ENCODE assay signal across 8 cellular contexts in the genomic region with DNA sequence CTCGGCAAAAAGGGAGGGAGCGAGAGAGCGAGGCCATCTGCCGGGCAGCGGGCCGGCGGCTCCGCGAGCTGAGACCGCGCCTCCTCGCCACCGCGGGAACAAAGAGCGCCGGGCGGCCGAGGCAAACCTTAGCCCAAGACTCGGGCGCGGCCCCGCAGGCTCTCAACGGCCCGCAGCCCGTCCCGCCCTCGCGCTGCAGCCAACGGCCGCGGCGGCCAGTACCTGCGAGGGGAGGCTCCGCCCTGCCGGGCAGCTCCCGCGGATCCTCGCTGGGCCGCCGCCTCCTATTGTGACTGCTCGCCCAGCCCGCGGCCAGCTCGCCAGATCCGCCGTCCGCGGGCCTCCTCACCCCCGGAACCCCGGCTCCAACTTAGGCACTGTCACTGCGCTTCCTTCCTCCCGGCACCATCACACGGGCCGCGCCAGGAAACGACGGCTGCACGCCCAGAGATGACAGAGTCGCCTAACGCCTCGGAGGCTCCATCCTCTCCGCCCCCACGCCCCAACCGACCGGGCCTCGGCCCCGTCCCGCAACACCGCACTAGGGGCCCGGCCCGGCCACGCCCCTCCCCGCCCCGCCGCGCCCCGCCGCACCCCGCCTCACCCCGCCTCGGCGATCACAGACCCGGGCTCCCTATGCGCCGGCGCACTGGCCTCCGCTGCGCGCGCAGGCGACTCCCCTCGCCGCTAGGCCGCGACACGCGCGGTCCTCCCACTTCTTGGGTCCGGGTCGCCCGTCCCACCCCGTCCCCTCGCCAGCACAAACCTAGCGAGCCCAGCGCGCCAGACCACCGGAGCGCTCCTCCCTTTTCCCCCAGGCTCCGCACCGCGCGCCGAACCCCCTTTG. TPM values are rescaled to one million over a fixed set of nuclear protein-coding genes. Genes with fewer than 3 reads are reported as not detected.
DNase-seq lines count a peak whose midpoint lies in the region; ATAC-seq, FAIRE-seq and TF ChIP-seq lines count a peak whose summit lies in the region.

No MANE protein-coding gene starts in this region.

- H3K27me3 Mint-ChIP-seq in activated CD4-positive, alpha-beta T cell treated with anti-CD3 and anti-CD28 coated beads, Interleukin-2, amount 10 ng/mL, durations not matched to agents 24 days and 14 days: no peaks in the 10 kb centered on the region

- DNase-seq in BE2C: peak; percentile 93
- peak; percentile 81 for DNase-seq in GM19239 (ENCODE audit: insufficient read length, low spot score)
- peak; percentile 70 to 86 for DNase-seq in NCI-H524 (lab: John Stamatoyannopoulos, UW)
- DNase-seq in activated CD4-positive, alpha-beta T cell treated with anti-CD3 and anti-CD28 coated beads, Interleukin-2, amount 10 ng/mL, durations not matched to agents 24 days and 14 days: peak; percentile 96
- peak; percentile 93 for DNase-seq in coronary artery (ENCODE audit: low spot score)
- peak; percentile 90 to 96 for DNase-seq in left lung
- DNase-seq in stimulated activated CD4-positive, alpha-beta T cell treated with anti-CD3 and anti-CD28 coated beads, Interleukin-2, amount 100 ng/mL, for 4 hours (ENCODE audit: low read depth): peak; percentile 82

- H3K4me3 ChIP-seq in BE2C (ENCODE audit: low read depth, low read length): peak overlapping the region; percentile 71
- H3K4me3 ChIP-seq in coronary artery: peak overlapping the region; percentile 89
- peak overlapping the region; percentile 78 to 94 for H3K4me3 ChIP-seq in left lung

- H3K27ac ChIP-seq in coronary artery (peak overlapping the region; percentile 79 to 96), left lung (peak overlapping the region; percentile 93 to 97)

- no peaks in the 10 kb centered on the region; the same call in 1 of the 2 replicates for H3K36me3 ChIP-seq in BE2C
- no peaks in the 10 kb centered on the region for H3K36me3 ChIP-seq in left lung

- H3K9me3 Mint-ChIP-seq in activated CD4-positive, alpha-beta T cell treated with anti-CD3 and anti-CD28 coated beads, Interleukin-2, amount 10 ng/mL, durations not matched to agents 24 days and 14 days: peaks cover 4% of the 10 kb centered on the region

- peak overlapping the region; percentile 93 for H3K4me3 Mint-ChIP-seq in activated CD4-positive, alpha-beta T cell treated with anti-CD3 and anti-CD28 coated beads, Interleukin-2, amount 10 ng/mL, durations not matched to agents 24 days and 14 days

- H3K9me3 ChIP-seq in BE2C (no peaks in the 10 kb centered on the region), left lung (no peaks in the 10 kb centered on the region)

- TF ChIP-seq CTCF in BE2C (IDR thresholded peaks at IDR 0.05; ENCODE audit: low read depth, low read length) (no peak), coronary artery (IDR thresholded peaks at IDR 0.05) (no peak), left lung (IDR thresholded peaks at IDR 0.05) (no peak)

- peaks cover 4% of the 10 kb centered on the region for H3K4me1 ChIP-seq in BE2C
- H3K4me1 ChIP-seq in left lung: peaks cover 19 to 42% of the 10 kb centered on the region in 2 donors

- peak; percentile 91 for FAIRE-seq in GM19239 (lab: Jason Lieb, UNC)

- H3K27me3 ChIP-seq in BE2C (no peaks in the 10 kb centered on the region), left lung (no peaks in the 10 kb centered on the region)

- peaks cover 19% of the 10 kb centered on the region for H3K36me3 Mint-ChIP-seq in activated CD4-positive, alpha-beta T cell treated with anti-CD3 and anti-CD28 coated beads, Interleukin-2, amount 10 ng/mL, durations not matched to agents 24 days and 14 days (ENCODE audit: low read depth)

- intact Hi-C loops in activated CD4-positive, alpha-beta T cell treated with anti-CD3 and anti-CD28 coated beads, Interleukin-2, amount 10 ng/mL, durations not matched to agents 24 days and 14 days (cut with micrococcal nuclease): loop anchor here (1.0 to 10.0 kb wide), 6 partner anchors 58 to 586 kb away; partner anchors contain the start of genes GLIPR2, GNE, HINT2 and MELK
- intact Hi-C loops in left lung (cut with DNase I): no loop called here

- peaks cover 32% of the 10 kb centered on the region for H3K4me1 Mint-ChIP-seq in activated CD4-positive, alpha-beta T cell treated with anti-CD3 and anti-CD28 coated beads, Interleukin-2, amount 10 ng/mL, durations not matched to agents 24 days and 14 days

- ATAC-seq in HG03439 (IDR thresholded peaks at IDR 0.05; ENCODE audit: unreplicated experiment) (peak; percentile 67), left lung (peak; percentile 93)

- peak overlapping the region; percentile 98 for H3K27ac Mint-ChIP-seq in activated CD4-positive, alpha-beta T cell treated with anti-CD3 and anti-CD28 coated beads, Interleukin-2, amount 10 ng/mL, durations not matched to agents 24 days and 14 days

RNA-seq across cellular contexts. Expression of gene RNF38, which starts 0.5 kb away (rescaled TPM):
- 2.8 TPM for polyA plus RNA-seq in BE2C (2012; ENCODE audit: insufficient read depth, insufficient read length, low read depth)
- total RNA-seq in activated CD4-positive, alpha-beta T cell treated with anti-CD3 and anti-CD28 coated beads, Interleukin-2, amount 10 ng/mL, durations not matched to agents 24 days and 14 days: 29.6 and 32.1 TPM in 2 replicates
- 10 to 100 TPM; 35.5 to 39.5 TPM for total RNA-seq in left lung

Comparison
In these comparisons a context has a peak if more than half of its experiments do, and no peak if none do; other contexts are left out.
1. Peak in every context shown above with its lines: DNase-seq, ATAC-seq, H3K4me3 ChIP-seq and H3K27ac ChIP-seq.